Comparison of ENCODE assay signal across 1 cellular context in genomic region chr15:51038258-51039042, GRCh38.
TF ChIP-seq lines count a peak whose summit lies in the region.

No MANE protein-coding gene starts in this region.

TF ChIP-seq in GM23338, 12 proteins besides CTCF, POLR2A, EP300 and RAD21 (continued from another document):
- TF ChIP-seq ZNF462 (CRISPR knock-in tag; IDR thresholded peaks at IDR 0.05) (no peak), STAT1 (IDR thresholded peaks at IDR 0.05; ENCODE audit: unreplicated experiment) (no peak), JUNB (IDR thresholded peaks at IDR 0.05; ENCODE audit: unreplicated experiment) (no peak), NANOG (IDR thresholded peaks at IDR 0.05; ENCODE audit: borderline replicate concordance) (no peak), REST (IDR thresholded peaks at IDR 0.05; ENCODE audit: unreplicated experiment) (no peak)
